ENCODE assay signal across 8 cellular contexts in the genomic region with DNA sequence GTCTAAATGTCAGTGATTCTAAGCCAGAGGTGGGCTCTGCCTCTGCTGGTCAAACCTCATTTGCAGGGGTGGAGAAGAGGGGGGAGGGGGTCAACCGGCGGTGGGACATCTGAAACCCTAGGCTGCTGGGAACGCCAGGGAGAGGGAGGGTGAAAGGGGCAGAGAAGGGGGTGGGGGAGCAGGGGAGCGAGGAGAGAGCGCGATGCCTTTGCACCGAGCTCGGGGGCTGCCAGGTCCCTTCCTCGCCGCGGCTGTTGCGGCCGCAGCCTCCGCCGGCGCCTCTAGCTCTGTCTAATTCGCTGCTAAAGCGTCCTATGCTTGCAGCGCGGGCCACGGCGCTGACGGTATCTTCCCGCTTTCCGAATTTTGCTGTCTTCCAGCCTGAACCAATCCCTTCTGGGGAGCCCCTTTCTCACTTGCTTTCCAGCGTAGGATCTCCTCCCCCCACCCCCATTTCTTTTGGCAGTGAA. TPM values are rescaled to one million over a fixed set of nuclear protein-coding genes. Genes with fewer than 3 reads are reported as not detected.
DNase-seq lines count a peak whose midpoint lies in the region; ATAC-seq and TF ChIP-seq lines count a peak whose summit lies in the region.

Gene FGF10 (minus strand): TSS at position 11 of the 470 bp plus-strand sequence. CDS start 738 bp downstream, outside the sequence.

- H3K4me3 ChIP-seq in spleen: peak within 1 kb of the TSS; percentile 11 to 56 (median 20)

- H3K9me3 Mint-ChIP-seq in stimulated activated naive CD8-positive, alpha-beta T cell treated with anti-CD3 and anti-CD28 coated beads, Interleukin-15, amount 100 ng/mL, for 72 hours: no peaks in the 10 kb centered on the region

- no peaks in the 10 kb centered on the region for H3K36me3 ChIP-seq in spleen

- H3K27me3 Mint-ChIP-seq in stimulated activated naive CD8-positive, alpha-beta T cell treated with anti-CD3 and anti-CD28 coated beads, Interleukin-15, amount 100 ng/mL, for 72 hours: peaks cover 51% of the 10 kb centered on the region

- peak within 1 kb of the TSS in 1 of 2 donors; percentile 54 for H3K27ac Mint-ChIP-seq in stimulated activated naive CD8-positive, alpha-beta T cell treated with anti-CD3 and anti-CD28 coated beads, Interleukin-15, amount 100 ng/mL, for 72 hours

- peaks cover 0 to 62% (median 39%) of the 10 kb centered on the region in 7 donors for H3K27me3 ChIP-seq in spleen (replicated peaks in 1 of 7)

- peaks cover 0 to 22% (median 13%) of the 10 kb centered on the region in 6 donors for H3K4me1 ChIP-seq in spleen

- peak within 1 kb of the TSS in 1 of 2 donors; percentile 55 for H3K4me3 Mint-ChIP-seq in stimulated activated naive CD8-positive, alpha-beta T cell treated with anti-CD3 and anti-CD28 coated beads, Interleukin-15, amount 100 ng/mL, for 72 hours

- peaks cover 22% of the 10 kb centered on the region for H3K4me1 Mint-ChIP-seq in stimulated activated naive CD8-positive, alpha-beta T cell treated with anti-CD3 and anti-CD28 coated beads, Interleukin-15, amount 100 ng/mL, for 72 hours

- no peak for TF ChIP-seq POLR2A in spleen (IDR thresholded peaks at IDR 0.05)

- intact Hi-C loops in spleen (cut with DNase I; ENCODE audit: low total_unique reads): no loop called here

- H3K27ac ChIP-seq in adipose tissue (ENCODE audit: low read depth, low read length): no peak within 1 kb of the TSS
- H3K27ac ChIP-seq in spleen: no peak within 1 kb of the TSS

- ATAC-seq in HG03159 (IDR thresholded peaks at IDR 0.05; ENCODE audit: unreplicated experiment) (peak; percentile 40), GM21576 (IDR thresholded peaks at IDR 0.05; ENCODE audit: unreplicated experiment) (no peak)
- ATAC-seq in stimulated activated naive CD8-positive, alpha-beta T cell treated with anti-CD3 and anti-CD28 coated beads, Interleukin-15, amount 100 ng/mL, for 72 hours: no peak

- DNase-seq in iris pigment epithelial cell (ENCODE audit: low read depth) (peak; percentile 0), spleen (no peak), mucosa of gallbladder (ENCODE audit: low spot score) (no peak)
- no peak for DNase-seq in stimulated activated naive CD8-positive, alpha-beta T cell treated with anti-CD3 and anti-CD28 coated beads, Interleukin-15, amount 100 ng/mL, for 72 hours
- DNase-seq in stimulated activated CD4-positive, alpha-beta T cell treated with anti-CD3 and anti-CD28 coated beads, Interleukin-4, amount 100 ng/mL, for 24 hours: no peak

- WGBS in adipose tissue, 3 donors: 1% methylated on average over 16 to 26 of the region's 26 CpGs
- 1 to 10% (median 2%) methylated on average over 21 to 26 of the region's 26 CpGs for whole genome bisulfite sequencing in spleen, 5 donors

- no peaks in the 10 kb centered on the region for H3K9me3 ChIP-seq in spleen

- TF ChIP-seq CTCF in spleen (IDR thresholded peaks at IDR 0.05 in 8 of 11, conservative IDR thresholded peaks at IDR 0.05 in 3 of 11): no peak

RNA-seq across cellular contexts. Expression of gene FGF10, which starts in this region (rescaled TPM):
- polyA plus RNA-seq in adipose tissue (10 to 100 TPM in 2 of 3 donors, 1 to 10 TPM in 1; 3.5 to 63.3 (median 24.6) TPM), spleen (under 1 TPM in 2 of 3 donors, not detected in 1; 0.03 to 0.22 TPM)
- total RNA-seq in spleen (not detected), mucosa of gallbladder (3.5 TPM)
